In the genomic region with DNA sequence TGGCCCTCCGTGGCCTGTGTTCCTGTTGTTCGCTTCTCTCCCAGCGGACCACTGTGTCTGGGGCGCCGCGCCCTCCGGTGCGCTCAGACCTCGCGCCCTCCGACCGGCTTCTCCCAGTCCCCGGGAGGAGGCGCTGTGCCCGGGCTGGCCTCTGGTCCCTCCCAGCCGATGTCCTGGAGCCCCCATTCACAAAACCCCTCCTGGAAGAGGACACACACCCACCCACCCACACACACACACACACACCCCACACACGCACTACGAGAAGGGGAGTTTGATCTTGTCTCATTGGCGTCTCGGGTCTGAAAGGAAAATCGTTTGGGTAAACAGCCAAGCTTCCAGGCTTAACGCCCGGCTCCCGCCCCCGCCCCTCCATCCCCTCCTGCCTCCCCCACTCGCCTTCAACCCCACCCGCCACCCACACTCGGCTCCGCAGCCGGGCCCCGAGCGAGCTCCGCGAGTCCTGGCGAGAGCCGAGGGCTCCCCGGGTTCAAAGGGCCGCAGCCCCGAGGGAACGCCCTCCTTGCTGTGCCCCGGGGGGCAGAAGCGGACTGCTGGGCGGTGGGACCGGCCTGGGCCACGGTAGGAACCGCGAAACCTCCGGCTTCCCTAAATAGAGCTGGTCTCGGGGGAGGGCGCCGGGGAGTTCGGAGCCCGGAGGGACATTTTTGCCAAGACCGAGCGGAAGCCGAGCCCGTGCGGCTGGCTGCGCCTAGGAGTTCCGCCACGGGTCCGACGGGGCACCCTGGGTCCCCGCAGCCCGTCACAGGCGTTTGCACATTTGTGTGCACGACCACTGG, we compare ENCODE assay signal across 9 cellular contexts. TPM values are rescaled to one million over a fixed set of nuclear protein-coding genes. Genes with fewer than 3 reads are reported as not detected.
DNase-seq lines count a peak whose midpoint lies in the region; ATAC-seq and TF ChIP-seq lines count a peak whose summit lies in the region.
"Had no signal": no experiment of that assay in that cellular context is flagged by ENCODE, and none has a peak within 500 bp of the region (broad histone marks: within the 10 kb centered on the region; RNA-seq: fewer than 3 reads in every experiment).

No MANE protein-coding gene starts in this region.

- 8 to 9% methylated on average over 42 to 66 of the region's 67 CpGs for WGBS in lower leg skin, 2 donors

- TF ChIP-seq CTCF in dorsolateral prefrontal cortex (IDR thresholded peaks at IDR 0.05 in 54 of 56, conservative IDR thresholded peaks at IDR 0.05 in 2 of 56; ENCODE audit: low read depth in 1 of 56, partially characterized antibody in 56 of 56) (peak in 8 of 56 donors; percentile 8 to 34 (median 16)), lower leg skin (IDR thresholded peaks at IDR 0.05) (no peak), type B pancreatic cell (conservative IDR thresholded peaks at IDR 0.05) (peak; percentile 78)

- intact Hi-C loops in dorsolateral prefrontal cortex (cut with DNase I), result loop anchor here in 1 of 2 donors (10.0 kb wide), 1 partner anchor 1941 kb away; no protein-coding TSS in a partner anchor
- intact Hi-C loops in lower leg skin (cut with DNase I; ENCODE audit: low total_unique reads), result no loop called here
- intact Hi-C loops in posterior vena cava (cut with DNase I), result loop anchor here (1.0 to 10.0 kb wide), 3 partner anchors 881 to 1679 kb away; no protein-coding TSS in a partner anchor

- peaks cover 12 to 99% (median 96%) of the 10 kb centered on the region in 45 donors for H3K27me3 ChIP-seq in dorsolateral prefrontal cortex

- H3K36me3 Mint-ChIP-seq in type B pancreatic cell, result peaks cover 4% of the 10 kb centered on the region

- peak overlapping the region in 50 of 59 donors; percentile 15 to 59 (median 46) for H3K4me3 ChIP-seq in dorsolateral prefrontal cortex
- H3K4me3 ChIP-seq in lower leg skin (ENCODE audit: low read depth, poor library complexity, severe bottlenecking), result peak overlapping the region; percentile 44

- H3K27ac Mint-ChIP-seq in type B pancreatic cell, result no peak overlapping the region
- H3K27ac Mint-ChIP-seq: T-helper 1 cell treated with Interleukin-12 subunit alpha and Interleukin-12 subunit beta and Interleukin-4 antibody, amounts not matched to agents 30 μg/mL and 1 μg/mL, for 36 hours had no signal

- peak overlapping the region in 42 of 59 donors; percentile 11 to 94 (median 72) for H3K27ac ChIP-seq in dorsolateral prefrontal cortex

- peaks cover 55% of the 10 kb centered on the region for H3K4me1 Mint-ChIP-seq in type B pancreatic cell (ENCODE audit: unreplicated experiment)

- DNase-seq in HuH-7.5 (ENCODE audit: low spot score) (peak; percentile 94), dorsolateral prefrontal cortex (no peak), lower leg skin (ENCODE audit: low spot score in 2 of 2) (peak in 1 of 2 donors; percentile 89), type B pancreatic cell (ENCODE audit: extremely low spot score, unreplicated experiment) (peak; percentile 78), posterior vena cava (ENCODE audit: low spot score) (no peak)
- DNase-seq in stimulated activated CD4-positive, alpha-beta T cell treated with anti-CD3 and anti-CD28 coated beads, Interleukin-12 subunit alpha, Interleukin-12 subunit beta, amount 100 ng/mL, for 4 hours, result no peak
- DNase-seq: kidney glomerular epithelial cell had no signal

- no peak for ATAC-seq in GM19455 (IDR thresholded peaks at IDR 0.05; ENCODE audit: unreplicated experiment)

- H3K4me3 Mint-ChIP-seq in type B pancreatic cell, result peak overlapping the region; percentile 80
- H3K4me3 Mint-ChIP-seq: T-helper 1 cell treated with Interleukin-12 subunit alpha and Interleukin-12 subunit beta and Interleukin-4 antibody, amounts not matched to agents 30 μg/mL and 1 μg/mL, for 36 hours had no signal

- peaks cover 73% of the 10 kb centered on the region for H3K27me3 Mint-ChIP-seq in type B pancreatic cell

- no peaks in the 10 kb centered on the region for H3K9me3 Mint-ChIP-seq in type B pancreatic cell
- H3K9me3 Mint-ChIP-seq: T-helper 1 cell treated with Interleukin-12 subunit alpha and Interleukin-12 subunit beta and Interleukin-4 antibody, amounts not matched to agents 30 μg/mL and 1 μg/mL, for 36 hours had no signal

- TF ChIP-seq POLR2A in lower leg skin (IDR thresholded peaks at IDR 0.05), result no peak

RNA-seq across cellular contexts. Expression of gene NR2F2, which starts 23.6 kb away (rescaled TPM):
- 10 to 100 TPM in 65 of 120 experiments, 1 to 10 TPM in 55; 3.1 to 36.0 (median 10.5) TPM for total RNA-seq in dorsolateral prefrontal cortex
- total RNA-seq in lower leg skin, result 10 to 100 TPM in 1 of 4 donors, 1 to 10 TPM in 3; 3.9 to 14.0 (median 6.5) TPM
- total RNA-seq in type B pancreatic cell (ENCODE audit: low replicate concordance), result 135 and 270 TPM in 2 replicates
- total RNA-seq in posterior vena cava, result 100 to 1,000 TPM; 208 to 213 TPM

Comparison
In these comparisons a context has a peak if more than half of its experiments do, and no peak if none do; other contexts are left out.
1. DNase-seq: peak in HuH-7.5 (single experiment) and type B pancreatic cell (single experiment); none in dorsolateral prefrontal cortex (0 of 10), posterior vena cava (single experiment) and stimulated activated CD4-positive, alpha-beta T cell treated with anti-CD3 and anti-CD28 coated beads, Interleukin-12 subunit alpha, Interleukin-12 subunit beta, amount 100 ng/mL, for 4 hours (single experiment).